Comparison of ENCODE assay signal across 8 cellular contexts in the genomic region with DNA sequence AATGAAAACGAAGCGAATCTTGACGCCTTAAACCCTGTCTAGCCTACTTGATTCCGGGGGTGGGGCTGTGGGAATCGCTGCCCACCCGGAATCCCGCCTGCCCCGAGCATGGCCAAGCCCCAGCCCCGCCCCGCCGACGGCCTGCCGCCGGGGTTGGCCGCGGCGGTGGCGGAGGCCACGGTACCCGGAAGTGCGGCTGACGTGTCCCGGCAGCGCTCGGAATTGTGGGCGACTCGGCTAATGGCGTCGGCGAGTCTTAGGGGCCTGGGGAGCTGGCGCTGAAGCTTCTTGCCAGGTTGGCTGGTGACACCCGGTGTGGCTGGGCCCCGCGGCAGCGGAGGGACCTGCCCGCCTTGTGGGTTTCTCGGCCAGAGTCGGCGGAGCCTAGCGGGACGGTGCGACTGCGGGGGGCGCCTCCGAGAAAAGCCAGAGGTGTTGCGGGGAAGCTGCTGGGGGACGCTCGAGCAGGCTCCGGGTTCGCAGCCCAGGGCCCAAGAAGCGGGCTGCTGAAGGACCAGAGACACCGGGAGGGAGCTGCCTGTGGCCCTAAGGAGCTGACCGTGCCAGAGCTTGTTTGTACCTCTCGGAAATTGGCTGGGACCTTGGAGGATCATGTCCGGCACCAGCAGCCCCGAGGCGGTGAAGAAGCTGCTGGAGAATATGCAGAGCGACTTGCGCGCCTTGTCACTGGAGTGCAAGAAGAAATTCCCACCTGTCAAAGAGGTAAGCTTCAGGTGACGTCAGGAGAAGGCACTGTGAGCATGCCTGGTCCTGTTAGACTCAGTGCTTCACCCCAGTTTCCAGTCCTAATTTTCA. TPM values are rescaled to one million over a fixed set of nuclear protein-coding genes. Genes with fewer than 3 reads are reported as not detected.
A peak's percentile ranks its signal among the peaks of the same experiment; 100 is the strongest.
DNase-seq lines count a peak whose midpoint lies in the region; ATAC-seq lines count a peak whose summit lies in the region.

A gene with protein sequence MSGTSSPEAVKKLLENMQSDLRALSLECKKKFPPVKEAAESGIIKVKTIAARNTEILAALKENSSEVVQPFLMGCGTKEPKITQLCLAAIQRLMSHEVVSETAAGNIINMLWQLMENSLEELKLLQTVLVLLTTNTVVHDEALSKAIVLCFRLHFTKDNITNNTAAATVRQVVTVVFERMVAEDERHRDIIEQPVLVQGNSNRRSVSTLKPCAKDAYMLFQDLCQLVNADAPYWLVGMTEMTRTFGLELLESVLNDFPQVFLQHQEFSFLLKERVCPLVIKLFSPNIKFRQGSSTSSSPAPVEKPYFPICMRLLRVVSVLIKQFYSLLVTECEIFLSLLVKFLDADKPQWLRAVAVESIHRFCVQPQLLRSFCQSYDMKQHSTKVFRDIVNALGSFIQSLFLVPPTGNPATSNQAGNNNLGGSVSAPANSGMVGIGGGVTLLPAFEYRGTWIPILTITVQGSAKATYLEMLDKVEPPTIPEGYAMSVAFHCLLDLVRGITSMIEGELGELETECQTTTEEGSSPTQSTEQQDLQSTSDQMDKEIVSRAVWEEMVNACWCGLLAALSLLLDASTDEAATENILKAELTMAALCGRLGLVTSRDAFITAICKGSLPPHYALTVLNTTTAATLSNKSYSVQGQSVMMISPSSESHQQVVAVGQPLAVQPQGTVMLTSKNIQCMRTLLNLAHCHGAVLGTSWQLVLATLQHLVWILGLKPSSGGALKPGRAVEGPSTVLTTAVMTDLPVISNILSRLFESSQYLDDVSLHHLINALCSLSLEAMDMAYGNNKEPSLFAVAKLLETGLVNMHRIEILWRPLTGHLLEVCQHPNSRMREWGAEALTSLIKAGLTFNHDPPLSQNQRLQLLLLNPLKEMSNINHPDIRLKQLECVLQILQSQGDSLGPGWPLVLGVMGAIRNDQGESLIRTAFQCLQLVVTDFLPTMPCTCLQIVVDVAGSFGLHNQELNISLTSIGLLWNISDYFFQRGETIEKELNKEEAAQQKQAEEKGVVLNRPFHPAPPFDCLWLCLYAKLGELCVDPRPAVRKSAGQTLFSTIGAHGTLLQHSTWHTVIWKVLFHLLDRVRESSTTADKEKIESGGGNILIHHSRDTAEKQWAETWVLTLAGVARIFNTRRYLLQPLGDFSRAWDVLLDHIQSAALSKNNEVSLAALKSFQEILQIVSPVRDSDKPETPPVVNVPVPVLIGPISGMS (N-terminal part only) (plus strand): TSS at position 231 of the 816 bp plus-strand sequence. CDS start 382 bp downstream, at position 613.

- H3K4me3 ChIP-seq in effector memory CD4-positive, alpha-beta T cell (ENCODE audit: insufficient read depth, low read depth, low read length, poor library complexity, severe bottlenecking) = peak within 1 kb of the TSS; percentile 96
- H3K4me3 ChIP-seq in mesenchymal stem cell (ENCODE audit: insufficient read depth in 1 of 2, low read depth in 1 of 2, low read length in 2 of 2) = peak within 1 kb of the TSS; percentile 90 to 91

- H3K27me3 ChIP-seq in effector memory CD4-positive, alpha-beta T cell (replicated peaks; ENCODE audit: control insufficient read depth, insufficient read depth, low read length, poor library complexity, severe bottlenecking) = no peaks in the 10 kb centered on the region
- H3K27me3 ChIP-seq in mesenchymal stem cell (ENCODE audit: control insufficient read depth in 1 of 2, insufficient read depth in 1 of 2, low read length in 2 of 2) = no peaks in the 10 kb centered on the region

- H3K9me3 ChIP-seq in effector memory CD4-positive, alpha-beta T cell (ENCODE audit: control insufficient read depth, low read length) = no peaks in the 10 kb centered on the region
- H3K9me3 ChIP-seq in mesenchymal stem cell (ENCODE audit: control insufficient read depth, low read length) = peaks cover 10% of the 10 kb centered on the region

- peak; percentile 95 for ATAC-seq in GM19468 (IDR thresholded peaks at IDR 0.05; ENCODE audit: extremely low read depth, unreplicated experiment)

- peak within 1 kb of the TSS; percentile 83 for H2AFZ ChIP-seq in mesenchymal stem cell (ENCODE audit: low read depth, low read length)

- no peaks in the 10 kb centered on the region for H3K36me3 ChIP-seq in effector memory CD4-positive, alpha-beta T cell (ENCODE audit: control insufficient read depth, insufficient read depth, low read length)
- H3K36me3 ChIP-seq in mesenchymal stem cell (ENCODE audit: control insufficient read depth in 1 of 2, insufficient read depth in 2 of 2, low read depth in 1 of 2, low read length in 2 of 2) = peaks cover 0 to 12% of the 10 kb centered on the region in 2 experiments

- H3K18ac ChIP-seq in mesenchymal stem cell (ENCODE audit: low read depth in 1 of 2, low read length in 2 of 2) = peak within 1 kb of the TSS; percentile 73 to 87

- peak within 1 kb of the TSS; percentile 97 for H4K8ac ChIP-seq in mesenchymal stem cell (ENCODE audit: low read length)

- H3K4me1 ChIP-seq in effector memory CD4-positive, alpha-beta T cell (ENCODE audit: control insufficient read depth, insufficient read depth, low read length, poor library complexity, severe bottlenecking) = peaks cover 6% of the 10 kb centered on the region
- peaks cover 7% of the 10 kb centered on the region for H3K4me1 ChIP-seq in mesenchymal stem cell (ENCODE audit: control insufficient read depth, insufficient read depth, low read depth, low read length)

- peak within 1 kb of the TSS; percentile 93 for H3K4me2 ChIP-seq in mesenchymal stem cell (ENCODE audit: low read length, poor library complexity, severe bottlenecking)

- H3K27ac ChIP-seq in effector memory CD4-positive, alpha-beta T cell (ENCODE audit: insufficient read depth, low read length, poor library complexity, severe bottlenecking) = peak within 1 kb of the TSS; percentile 89
- peak within 1 kb of the TSS; percentile 23 for H3K27ac ChIP-seq in mesenchymal stem cell (ENCODE audit: low read length, poor library complexity, severe bottlenecking)

- peak within 1 kb of the TSS; percentile 65 to 92 for H3K4ac ChIP-seq in mesenchymal stem cell (ENCODE audit: low read depth in 1 of 2, low read length in 2 of 2)

- under 1% methylated on average over 54 of the region's 61 CpGs for WGBS in mesenchymal stem cell

- no peak within 1 kb of the TSS for H2BK15ac ChIP-seq in mesenchymal stem cell (ENCODE audit: low read depth, poor library complexity, severe bottlenecking)

- H2BK5ac ChIP-seq in mesenchymal stem cell (ENCODE audit: low read depth, low read length, poor library complexity, severe bottlenecking) = peak within 1 kb of the TSS; percentile 90

- peaks cover 4% of the 10 kb centered on the region for H3K79me1 ChIP-seq in mesenchymal stem cell (replicated peaks; ENCODE audit: low read length, poor library complexity, severe bottlenecking)

- peak within 1 kb of the TSS; percentile 94 for H4K91ac ChIP-seq in mesenchymal stem cell (ENCODE audit: low read length)

- H3K9ac ChIP-seq in mesenchymal stem cell (ENCODE audit: low read length) = peak within 1 kb of the TSS; percentile 99

- H2BK12ac ChIP-seq in mesenchymal stem cell (ENCODE audit: low read length in 2 of 2) = no peak within 1 kb of the TSS

- H2BK120ac ChIP-seq in mesenchymal stem cell (ENCODE audit: low read depth, low read length) = peak within 1 kb of the TSS; percentile 80

- peak within 1 kb of the TSS in 1 of 2 experiments; percentile 90 for H3K23ac ChIP-seq in mesenchymal stem cell (ENCODE audit: low read length in 2 of 2)

- peak within 1 kb of the TSS; percentile 45 to 87 for H3K14ac ChIP-seq in mesenchymal stem cell (ENCODE audit: low read length in 2 of 2)

- H2AK5ac ChIP-seq in mesenchymal stem cell (ENCODE audit: low read length, severe bottlenecking) = no peak within 1 kb of the TSS

- peak; percentile 30 for DNase-seq in CMK (ENCODE audit: low read depth)
- DNase-seq in HS-27A (ENCODE audit: low read depth) = peak; percentile 50
- DNase-seq in NOMO-1 (lab: John Stamatoyannopoulos, UW; ENCODE audit: unreplicated experiment in 2 of 2) = peak; percentile 72 to 89
- DNase-seq in activated CD8-positive, alpha-beta memory T cell treated with anti-CD3 and anti-CD28 coated beads for 4 hours (ENCODE audit: low read depth in 2 of 2) = peak; percentile 73 to 79
- peak; percentile 78 to 84 (median 80) for DNase-seq in effector memory CD4-positive, alpha-beta T cell
- DNase-seq in mesenchymal stem cell = peak; percentile 88
- peak; percentile 70 for DNase-seq in stimulated activated CD8-positive, alpha-beta memory T cell treated with anti-CD3 and anti-CD28 coated beads, Interleukin-12 subunit alpha, Interleukin-12 subunit beta, amount 100 ng/mL, for 24 hours (ENCODE audit: extremely low read depth)

RNA-seq across cellular contexts. Expression of the gene that starts here (rescaled TPM):
- polyA plus RNA-seq in mesenchymal stem cell (2013, experiment 1 of 2) = 14.9 TPM
- 14.4 TPM for polyA plus RNA-seq in mesenchymal stem cell (2013, experiment 2 of 2)

Comparison
In these comparisons a context has a peak if more than half of its experiments do, and no peak if none do; other contexts are left out.
1. Peak in every context shown above with its lines: DNase-seq, ATAC-seq, H3K4me3 ChIP-seq and H3K27ac ChIP-seq.
2. DNase-seq: peak in every context shown above with its lines; median percentile 88 in mesenchymal stem cell; 80 in NOMO-1; 80 in effector memory CD4-positive, alpha-beta T cell; 76 in activated CD8-positive, alpha-beta memory T cell treated with anti-CD3 and anti-CD28 coated beads for 4 hours; 70 in stimulated activated CD8-positive, alpha-beta memory T cell treated with anti-CD3 and anti-CD28 coated beads, Interleukin-12 subunit alpha, Interleukin-12 subunit beta, amount 100 ng/mL, for 24 hours; 50 in HS-27A; 30 in CMK.